ENCODE assay signal across 20 cellular contexts in the genomic region with DNA sequence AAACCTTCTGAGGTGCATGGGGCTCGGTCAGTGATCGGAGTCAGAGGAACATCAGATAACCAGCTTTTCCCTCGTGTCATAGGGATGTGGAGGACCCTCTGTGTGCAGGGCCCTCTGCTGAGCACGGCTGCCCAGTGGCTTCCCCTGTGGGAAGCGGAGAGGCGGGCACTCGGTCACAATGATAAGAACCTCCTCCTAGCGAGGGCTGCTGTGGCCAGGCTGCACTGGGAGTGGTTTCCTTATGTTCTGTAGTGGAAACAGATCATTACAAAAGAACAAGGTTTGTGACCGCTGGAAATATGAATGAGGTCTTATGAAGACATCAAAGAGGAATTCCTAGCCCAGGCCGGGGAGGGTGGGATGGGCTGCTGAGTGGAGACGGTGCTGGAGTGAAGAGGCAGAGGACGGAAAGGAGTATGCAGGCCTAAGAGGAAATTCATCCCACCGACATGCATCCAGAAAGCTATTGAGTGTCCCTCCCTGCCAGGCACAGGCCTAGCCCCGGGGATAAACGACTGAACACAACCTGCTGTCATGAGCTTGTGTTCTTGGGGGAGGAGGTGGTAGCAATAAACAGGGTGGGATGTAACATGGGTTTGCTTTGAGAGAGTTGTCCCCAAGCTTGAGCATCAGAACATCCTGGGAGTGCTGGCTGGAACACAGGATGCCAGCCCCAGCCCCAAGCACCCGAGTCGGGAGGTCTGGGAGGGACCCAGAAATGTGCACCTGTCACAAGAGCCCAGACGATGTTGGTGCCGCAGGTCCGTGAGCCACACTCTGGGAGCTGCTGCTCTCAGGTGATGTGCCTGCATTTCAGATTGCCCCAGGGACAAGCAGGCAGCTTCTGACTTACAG. TPM values are rescaled to one million over a fixed set of nuclear protein-coding genes. Genes with fewer than 3 reads are reported as not detected.
DNase-seq lines count a peak whose midpoint lies in the region; ATAC-seq and TF ChIP-seq lines count a peak whose summit lies in the region.
"Had no signal": no experiment of that assay in that cellular context is flagged by ENCODE, and none has a peak within 500 bp of the region (broad histone marks: within the 10 kb centered on the region; RNA-seq: fewer than 3 reads in every experiment).

No MANE protein-coding gene starts in this region.

- no peak overlapping the region for H3K27ac ChIP-seq in coronary artery
- H3K27ac ChIP-seq: BLaER1 treated with 17β-estradiol and CSF1 and Interleukin-3, amounts not matched to agents 10 nM and 100 nM; GM23248 had no signal

- no peaks in the 10 kb centered on the region for H3K27me3 ChIP-seq in Caco-2 (replicated peaks; ENCODE audit: control insufficient read depth, insufficient read depth, low read length)
- H3K27me3 ChIP-seq: BLaER1 treated with 17β-estradiol and CSF1 and Interleukin-3, amounts not matched to agents 10 nM and 100 nM had no signal

- H3K9me3 ChIP-seq in Caco-2, result no peaks in the 10 kb centered on the region
- H3K9me3 ChIP-seq: BLaER1 treated with 17β-estradiol and CSF1 and Interleukin-3, amounts not matched to agents 10 nM and 100 nM had no signal

- no peak for TF ChIP-seq CTCF in coronary artery (IDR thresholded peaks at IDR 0.05)
- TF ChIP-seq CTCF in osteocyte (IDR thresholded peaks at IDR 0.05), result no peak
- no peak for TF ChIP-seq CTCF in Caco-2 (IDR thresholded peaks at IDR 0.05; ENCODE audit: insufficient read depth in 1 of 2, low read depth in 1 of 2, low read length in 1 of 2, severe bottlenecking in 1 of 2, unreplicated experiment in 1 of 2)

- intact Hi-C loops in Caco-2 (cut with micrococcal nuclease; ENCODE audit: unreplicated experiment), result no loop called here

- H3K9me3 Mint-ChIP-seq in osteocyte (ENCODE audit: unreplicated experiment) (peaks cover 21% of the 10 kb centered on the region), Caco-2 (ENCODE audit: unreplicated experiment) (no peaks in the 10 kb centered on the region)

- H3K36me3 Mint-ChIP-seq in osteocyte (ENCODE audit: unreplicated experiment), result peaks cover 2% of the 10 kb centered on the region
- peaks cover 6% of the 10 kb centered on the region for H3K36me3 Mint-ChIP-seq in Caco-2 (ENCODE audit: insufficient read depth, unreplicated experiment)
- H3K36me3 Mint-ChIP-seq: CD8-positive, alpha-beta T cell had no signal

- no peaks in the 10 kb centered on the region for H3K36me3 ChIP-seq in Caco-2 (ENCODE audit: control insufficient read depth, insufficient read depth, low read length)
- H3K36me3 ChIP-seq: BLaER1 treated with 17β-estradiol and CSF1 and Interleukin-3, amounts not matched to agents 10 nM and 100 nM had no signal

- ATAC-seq in GM21528 (IDR thresholded peaks at IDR 0.05; ENCODE audit: low FRiP score, unreplicated experiment) (no peak), GM18867 (IDR thresholded peaks at IDR 0.05; ENCODE audit: unreplicated experiment) (no peak)
- ATAC-seq: CD8-positive, alpha-beta T cell; GM12878 had no signal

- POLR2A ChIA-PET in Caco-2 (lab: Charles Lee), result no interaction called here

- no peak overlapping the region for H3K27ac Mint-ChIP-seq in osteocyte (ENCODE audit: unreplicated experiment)
- no peak overlapping the region for H3K27ac Mint-ChIP-seq in Caco-2 (ENCODE audit: unreplicated experiment)
- H3K27ac Mint-ChIP-seq: B cell; CD8-positive, alpha-beta T cell had no signal

- H3K4me3 ChIP-seq in coronary artery (no peak overlapping the region), Caco-2 (ENCODE audit: low read depth, low read length) (no peak overlapping the region)
- H3K4me3 ChIP-seq: BLaER1 treated with 17β-estradiol and CSF1 and Interleukin-3, amounts not matched to agents 10 nM and 100 nM; GM12878; GM23248 had no signal

- peak; percentile 83 for DNase-seq in SW480 (ENCODE audit: low spot score)
- peak; percentile 52 for DNase-seq in coronary artery (ENCODE audit: low spot score)
- peak; percentile 81 for DNase-seq in mesenteric fat pad (ENCODE audit: low spot score)
- DNase-seq in osteocyte (ENCODE audit: extremely low spot score, unreplicated experiment), result peak; percentile 67
- no peak for DNase-seq in Caco-2
- DNase-seq: CD8-positive, alpha-beta T cell; DMS 273 treated with DMSO at 0.1 percent for 48 hours; DMS53; DND-41; EL; GM23248; HCEC 1CT; IMR-90 had no signal

- H3K4me3 Mint-ChIP-seq in osteocyte (ENCODE audit: unreplicated experiment), result no peak overlapping the region
- no peak overlapping the region for H3K4me3 Mint-ChIP-seq in Caco-2 (ENCODE audit: unreplicated experiment)
- H3K4me3 Mint-ChIP-seq: B cell; CD8-positive, alpha-beta T cell had no signal

- CTCF ChIA-PET in Caco-2 (lab: Charles Lee), result no interaction called here

- H3K4me1 ChIP-seq in Caco-2, result no peaks in the 10 kb centered on the region
- H3K4me1 ChIP-seq: BLaER1 treated with 17β-estradiol and CSF1 and Interleukin-3, amounts not matched to agents 10 nM and 100 nM had no signal

- BruUV-seq in Caco-2 (replicated peaks; lab: Mats Ljungman, UMichigan), result no TSS peak

- H3K4me1 Mint-ChIP-seq in osteocyte (ENCODE audit: unreplicated experiment), result no peaks in the 10 kb centered on the region
- no peaks in the 10 kb centered on the region for H3K4me1 Mint-ChIP-seq in Caco-2 (ENCODE audit: low read depth, unreplicated experiment)
- H3K4me1 Mint-ChIP-seq: B cell had no signal

- no peaks in the 10 kb centered on the region for H3K27me3 Mint-ChIP-seq in osteocyte (ENCODE audit: unreplicated experiment)
- no peaks in the 10 kb centered on the region for H3K27me3 Mint-ChIP-seq in Caco-2 (ENCODE audit: insufficient read depth, unreplicated experiment)
- H3K27me3 Mint-ChIP-seq: B cell had no signal

RNA-seq across cellular contexts. Expression of gene FZD10, which starts 37.5 kb away (rescaled TPM):
- 1.2 TPM for total RNA-seq in mesenteric fat pad
- not detected in 2 replicates for total RNA-seq in osteocyte
- 0.09 TPM in 2 replicates for total RNA-seq in Caco-2 (2022)
- total RNA-seq: A172; B cell; CD8-positive, alpha-beta T cell; G401; GM12878; GM23248; IMR-90 had no signal

Comparison
In these comparisons a context has a peak if more than half of its experiments do, and no peak if none do; other contexts are left out.
1. DNase-seq: peak in SW480 (single experiment), coronary artery (single experiment), mesenteric fat pad (single experiment) and osteocyte (single experiment); none in Caco-2 (0 of 2).